Comparison of ENCODE assay signal across 1 cellular context in genomic region chr2:170213281-170213625, GRCh38.
A peak's percentile ranks its signal among the peaks of the same experiment; 100 is the strongest.
TF ChIP-seq lines count a peak whose summit lies in the region.

No MANE protein-coding gene starts in this region.

TF ChIP-seq in GM12878, 131 proteins besides CTCF, POLR2A, EP300 and RAD21:
- peak; percentile 88 for TF ChIP-seq ZNF687 (IDR thresholded peaks at IDR 0.05)
- TF ChIP-seq IKZF1 (conservative IDR thresholded peaks at IDR 0.05), result peak; percentile 22; the same call in 1 of the 2 replicates
- peak in 1 of 2 experiments; percentile 10; a peak in 1 of 4 replicates for TF ChIP-seq IKZF2 (IDR thresholded peaks at IDR 0.05)
- TF ChIP-seq DPF2 (IDR thresholded peaks at IDR 0.05), result 0 out of 2 replicates have a peak, but pooled peaks have one; percentile 26
- peak; percentile 50; the same call in 1 of the 2 replicates for TF ChIP-seq GATAD2B (conservative IDR thresholded peaks at IDR 0.05; ENCODE audit: low read depth)
- TF ChIP-seq NR2F1 (conservative IDR thresholded peaks at IDR 0.05), result peak; percentile 91
- TF ChIP-seq NR2C1 (IDR thresholded peaks at IDR 0.05), result peak; percentile 86
